ENCODE assay signal across 21 cellular contexts in the genomic region with DNA sequence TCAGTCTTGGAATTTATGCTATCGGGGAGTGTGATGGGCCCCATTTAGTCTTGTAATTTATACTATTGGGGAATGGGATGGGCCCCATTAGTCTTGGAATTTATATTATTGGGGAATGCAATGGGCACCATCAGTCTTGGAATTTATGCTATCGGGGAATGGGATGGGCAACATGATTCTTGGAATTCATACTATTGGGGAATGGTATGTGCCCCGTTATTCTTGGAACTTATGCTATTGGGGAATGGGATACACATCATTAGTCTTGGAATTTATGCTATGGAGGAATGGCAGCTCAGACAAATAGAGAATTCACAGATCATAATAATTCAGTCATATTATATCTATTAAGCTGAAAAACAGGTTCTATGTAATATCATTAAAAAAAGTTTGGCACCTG.
"Had no signal": no experiment of that assay in that cellular context is flagged by ENCODE, and none has a peak within 500 bp of the region (broad histone marks: within the 10 kb centered on the region; RNA-seq: fewer than 3 reads in every experiment).

No MANE protein-coding gene starts in this region.

- H3K4me1 ChIP-seq: colonic mucosa, esophagus squamous epithelium, foreskin keratinocyte, gastrocnemius medialis, heart left ventricle, heart right ventricle had no signal

- H3K4me3 ChIP-seq: colonic mucosa, dorsolateral prefrontal cortex, esophagus squamous epithelium, gastrocnemius medialis, gastroesophageal sphincter, heart left ventricle, heart right ventricle had no signal

- DNase-seq: colonic mucosa; cortex of kidney; dermis blood vessel endothelial cell; dorsolateral prefrontal cortex; effector CD4-positive, alpha-beta T cell; effector CD8-positive, alpha-beta T cell; effector memory CD4-positive, alpha-beta T cell; effector memory CD8-positive, alpha-beta T cell; endodermal cell; erythroblast; esophagus squamous epithelium; foreskin fibroblast; foreskin keratinocyte; foreskin melanocyte; gastrocnemius medialis; glutamatergic neuron; head of caudate nucleus; heart left ventricle; heart right ventricle had no signal

- H3K27me3 ChIP-seq: colonic mucosa, dorsolateral prefrontal cortex, esophagus squamous epithelium, foreskin keratinocyte, gastroesophageal sphincter, heart left ventricle, heart right ventricle had no signal

- H3K9me3 ChIP-seq: colonic mucosa, esophagus squamous epithelium, gastrocnemius medialis had no signal

- H3K36me3 ChIP-seq: colonic mucosa, esophagus squamous epithelium, gastrocnemius medialis, gastroesophageal sphincter, heart left ventricle, heart right ventricle had no signal

- H3K27ac ChIP-seq: colonic mucosa, epithelial cell of prostate, esophagus squamous epithelium, foreskin keratinocyte, gastrocnemius medialis, gastroesophageal sphincter, heart left ventricle, heart right ventricle had no signal
